In genomic region chr5:146860213-146860891, GRCh38 we compare ENCODE assay signal across 15 cellular contexts. TPM values are rescaled to one million over a fixed set of nuclear protein-coding genes. Genes with fewer than 3 reads are reported as not detected.
DNase-seq lines count a peak whose midpoint lies in the region; ATAC-seq and TF ChIP-seq lines count a peak whose summit lies in the region.
"Had no signal": no experiment of that assay in that cellular context is flagged by ENCODE, and none has a peak within 500 bp of the region (broad histone marks: within the 10 kb centered on the region; RNA-seq: fewer than 3 reads in every experiment).

No MANE protein-coding gene starts in this region.

- no peak for TF ChIP-seq POLR2A in suprapubic skin (IDR thresholded peaks at IDR 0.05)
- no peak for TF ChIP-seq POLR2A in lower leg skin (IDR thresholded peaks at IDR 0.05)

- CTCF ChIA-PET in GM10248 (lab: Yijun Ruan, JAX): no interaction called here

- 6% methylated on average over 3 of the region's 3 CpGs for WGBS in suprapubic skin
- 13 to 21% methylated on average over 3 of the region's 3 CpGs for WGBS in lower leg skin, 2 donors

- in situ Hi-C loops in HAP-1 (cut with MboI; ENCODE audit: low sequenced_read_pairs): no loop called here

- no peak overlapping the region for H3K27ac ChIP-seq in suprapubic skin
- H3K27ac ChIP-seq: left ventricle myocardium inferior, SJSA1 had no signal

- POLR2A ChIA-PET in GM10248 (lab: Yijun Ruan, JAX): no interaction called here

- DNase-seq in AG09309 (ENCODE audit: low read depth) (peak; percentile 57), HAP-1 (ENCODE audit: low spot score in 2 of 2) (peak; percentile 28 to 65), T1000 (lab: John Stamatoyannopoulos, UW) (peak; percentile 32), kidney glomerular epithelial cell (lab: John Stamatoyannopoulos, UW) (peak; percentile 88), GM10248 (ENCODE audit: extremely low spot score) (no peak), suprapubic skin (ENCODE audit: low spot score in 2 of 2) (no peak), lower leg skin (ENCODE audit: low spot score in 2 of 2) (no peak)
- DNase-seq: activated CD4-positive, alpha-beta memory T cell treated with anti-CD3 and anti-CD28 coated beads, Interleukin-2, amount 10 ng/mL, durations not matched to agents 7 days and 5 days; amniotic stem cell; left ventricle myocardium inferior; NCI-H1105 treated with DMSO at 0.1 percent for 48 hours; stimulated activated CD4-positive, alpha-beta T cell treated with anti-CD3 and anti-CD28 coated beads, Interleukin-4, amount 100 ng/mL, for 4 hours had no signal

- H3K4me1 ChIP-seq in HAP-1 (peaks cover 10% of the 10 kb centered on the region), suprapubic skin (no peaks in the 10 kb centered on the region)
- H3K4me1 ChIP-seq: left ventricle myocardium inferior had no signal

- intact Hi-C loops in lower leg skin (cut with DNase I; ENCODE audit: low total_unique reads): no loop called here

- no peak overlapping the region for H3K4me3 ChIP-seq in AG09309 (ENCODE audit: control insufficient read depth, low read depth, low read length)
- no peak overlapping the region for H3K4me3 ChIP-seq in HAP-1
- no peak overlapping the region for H3K4me3 ChIP-seq in suprapubic skin
- H3K4me3 ChIP-seq in lower leg skin (ENCODE audit: low read depth, poor library complexity, severe bottlenecking): no peak overlapping the region
- H3K4me3 ChIP-seq: GM23338, left ventricle myocardium inferior, SJSA1 had no signal

- ATAC-seq in HG02798 (IDR thresholded peaks at IDR 0.05; ENCODE audit: poor library complexity, unreplicated experiment): no peak
- ATAC-seq: GM23338 had no signal

- H3K27me3 ChIP-seq in HAP-1 (ENCODE audit: low read depth) (no peaks in the 10 kb centered on the region), suprapubic skin (no peaks in the 10 kb centered on the region)
- H3K27me3 ChIP-seq: SJSA1 had no signal

- no peak for TF ChIP-seq CTCF in AG09309 (IDR thresholded peaks at IDR 0.05; ENCODE audit: control insufficient read depth, insufficient read depth, low read depth, low read length, missing control alignments)
- TF ChIP-seq CTCF in GM10248 (IDR thresholded peaks at IDR 0.05; ENCODE audit: control extremely low read depth, extremely low read depth, low read depth, missing control alignments): no peak
- TF ChIP-seq CTCF in suprapubic skin (IDR thresholded peaks at IDR 0.05): no peak
- no peak for TF ChIP-seq CTCF in lower leg skin (IDR thresholded peaks at IDR 0.05)

- H3K9me3 ChIP-seq in HAP-1: no peaks in the 10 kb centered on the region
- no peaks in the 10 kb centered on the region for H3K9me3 ChIP-seq in suprapubic skin
- H3K9me3 ChIP-seq: left ventricle myocardium inferior, SJSA1 had no signal

- TF ChIP-seq EP300 in suprapubic skin (IDR thresholded peaks at IDR 0.05): no peak

- H3K36me3 ChIP-seq in HAP-1 (replicated peaks) (no peaks in the 10 kb centered on the region), suprapubic skin (no peaks in the 10 kb centered on the region)
- H3K36me3 ChIP-seq: left ventricle myocardium inferior, SJSA1 had no signal

RNA-seq across cellular contexts. Expression of gene PPP2R2B, which starts 18.2 kb away (rescaled TPM):
- 1 to 10 TPM; 1.2 to 6.4 (median 3.8) TPM for total RNA-seq in suprapubic skin
- 1 to 10 TPM; 3.7 to 8.4 (median 4.5) TPM for total RNA-seq in lower leg skin

Comparison
In these comparisons a context has a peak if more than half of its experiments do, and no peak if none do; other contexts are left out.
1. DNase-seq: peak in AG09309 (single experiment), HAP-1 (2 of 2), T1000 (single experiment) and kidney glomerular epithelial cell (single experiment); none in GM10248 (single experiment), suprapubic skin (0 of 2) and lower leg skin (0 of 2).